In genomic region chr11:45538363-45538762, GRCh38 we compare ENCODE assay signal across 26 cellular contexts.
A peak's percentile ranks its signal among the peaks of the same experiment; 100 is the strongest.
DNase-seq lines count a peak whose midpoint lies in the region; ATAC-seq and TF ChIP-seq lines count a peak whose summit lies in the region.
"Had no signal": no experiment of that assay in that cellular context is flagged by ENCODE, and none has a peak within 500 bp of the region (broad histone marks: within the 10 kb centered on the region; RNA-seq: fewer than 3 reads in every experiment).

No MANE protein-coding gene starts in this region.

- H3K27ac ChIP-seq in lung (ENCODE audit: low read depth in 1 of 2, low read length in 1 of 2): no peak overlapping the region
- H3K27ac ChIP-seq: BLaER1 treated with 17β-estradiol and CSF1 and Interleukin-3, amounts not matched to agents 10 nM and 100 nM; epithelial cell of prostate; KMS-11; spleen had no signal

- H3K9me3 ChIP-seq in lung (ENCODE audit: control insufficient read depth in 2 of 2, insufficient read depth in 1 of 2, low read length in 1 of 2): no peaks in the 10 kb centered on the region
- H3K9me3 ChIP-seq: BLaER1 treated with 17β-estradiol and CSF1 and Interleukin-3, amounts not matched to agents 10 nM and 100 nM; spleen had no signal

- TF ChIP-seq CTCF in fibroblast of mammary gland (conservative IDR thresholded peaks at IDR 0.05; ENCODE audit: control insufficient read depth, insufficient read depth, low read depth, low read length) (peak; percentile 12), lung (IDR thresholded peaks at IDR 0.05; ENCODE audit: control extremely low read depth, extremely low read depth) (no peak)

- H3K36me3 ChIP-seq in lung (ENCODE audit: control insufficient read depth in 2 of 2, insufficient read depth in 2 of 2, low read length in 2 of 2): no peaks in the 10 kb centered on the region
- H3K36me3 ChIP-seq: BLaER1 treated with 17β-estradiol and CSF1 and Interleukin-3, amounts not matched to agents 10 nM and 100 nM; spleen had no signal

- H3K27me3 ChIP-seq in lung (ENCODE audit: control insufficient read depth, insufficient read depth): no peaks in the 10 kb centered on the region
- H3K27me3 ChIP-seq: BLaER1 treated with 17β-estradiol and CSF1 and Interleukin-3, amounts not matched to agents 10 nM and 100 nM had no signal

- ATAC-seq in lung (ENCODE audit: insufficient read depth, low FRiP score) (peak; percentile 62), GM19395 (IDR thresholded peaks at IDR 0.05; ENCODE audit: unreplicated experiment) (no peak), HG03196 (IDR thresholded peaks at IDR 0.05; ENCODE audit: unreplicated experiment) (no peak), GM18868 (IDR thresholded peaks at IDR 0.05; ENCODE audit: unreplicated experiment) (no peak)
- ATAC-seq: activated CD4-positive, alpha-beta T cell treated with anti-CD3 and anti-CD28 coated beads for 36 hours; naive thymus-derived CD8-positive, alpha-beta T cell; SK-N-SH treated with all-trans-retinoic acid at 6 μM for 48 hours; T-helper 17 cell had no signal

- peak; percentile 69 to 87 for DNase-seq in NCI-H446 (lab: John Stamatoyannopoulos, UW)
- DNase-seq in fibroblast of mammary gland (ENCODE audit: low read depth): peak; percentile 22
- DNase-seq in lung (ENCODE audit: low spot score): no peak
- DNase-seq in superior temporal gyrus (ENCODE audit: extremely low spot score): peak; percentile 68
- DNase-seq in NCI-H2196 (lab: John Stamatoyannopoulos, UW; ENCODE audit: unreplicated experiment): no peak
- DNase-seq: activated CD4-positive, alpha-beta T cell treated with anti-CD3 and anti-CD28 coated beads for 36 hours; activated T-cell treated with anti-CD3 and anti-CD28 coated beads for 4 hours; cerebellar nuclear complex; DMS79; effector CD4-positive, alpha-beta T cell; GF-D8; naive thymus-derived CD8-positive, alpha-beta T cell; NCI-H1417 treated with DMSO at 0.1 percent for 48 hours; NCI-H2081; NCI-H226; NCI-H774; spleen; stimulated activated CD4-positive, alpha-beta T cell treated with anti-CD3 and anti-CD28 coated beads, Interleukin-2, amount 100 ng/mL, for 48 hours; T-helper 17 cell had no signal

- no peak overlapping the region for H3K4me3 ChIP-seq in fibroblast of mammary gland (ENCODE audit: control insufficient read depth, low read depth, low read length)
- H3K4me3 ChIP-seq in lung: no peak overlapping the region
- H3K4me3 ChIP-seq: BLaER1 treated with 17β-estradiol and CSF1 and Interleukin-3, amounts not matched to agents 10 nM and 100 nM; spleen had no signal

- H3K4me1 ChIP-seq in lung (ENCODE audit: control insufficient read depth in 2 of 2, insufficient read depth in 2 of 2, low read length in 2 of 2): peaks cover 0 to 2% of the 10 kb centered on the region in 2 donors
- H3K4me1 ChIP-seq: BLaER1 treated with 17β-estradiol and CSF1 and Interleukin-3, amounts not matched to agents 10 nM and 100 nM; spleen had no signal

- 60 to 66% methylated on average over 12 of the region's 12 CpGs for WGBS in lung, 2 donors

Comparison
In these comparisons a context has a peak if more than half of its experiments do, and no peak if none do; other contexts are left out.
1. DNase-seq: peak in NCI-H446 (2 of 2), fibroblast of mammary gland (single experiment) and superior temporal gyrus (single experiment); none in lung (single experiment) and NCI-H2196 (single experiment).